ENCODE assay signal across 21 cellular contexts in the genomic region with DNA sequence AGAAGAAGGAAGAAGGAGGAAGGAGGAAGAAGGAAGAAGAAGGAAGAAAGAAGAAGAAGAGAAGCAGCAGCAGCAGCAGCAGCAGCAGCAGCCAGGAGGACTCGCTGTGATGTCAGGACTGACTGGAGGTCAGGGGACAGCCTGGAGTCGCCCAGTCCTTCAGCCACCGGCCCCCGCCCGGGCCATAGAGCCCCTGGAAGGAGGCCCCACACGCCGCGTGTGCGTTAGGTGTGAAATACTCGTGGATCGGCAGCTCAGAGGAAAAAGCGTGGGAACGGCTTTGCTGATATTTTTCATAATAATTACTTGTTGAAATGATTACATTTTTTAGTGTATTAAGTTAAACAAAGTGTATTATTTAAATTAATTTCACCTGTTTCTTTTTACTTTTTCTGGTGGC. TPM values are rescaled to one million over a fixed set of nuclear protein-coding genes. Genes with fewer than 3 reads are reported as not detected.
A peak's percentile ranks its signal among the peaks of the same experiment; 100 is the strongest.
DNase-seq lines count a peak whose midpoint lies in the region; ATAC-seq and TF ChIP-seq lines count a peak whose summit lies in the region.
"Had no signal": no experiment of that assay in that cellular context is flagged by ENCODE, and none has a peak within 500 bp of the region (broad histone marks: within the 10 kb centered on the region; RNA-seq: fewer than 3 reads in every experiment).

No MANE protein-coding gene starts in this region.

- WGBS in right cardiac atrium: 67% methylated on average over 13 of the region's 13 CpGs
- WGBS in spleen, 5 donors: 52 to 83% (median 75%) methylated on average over 13 of the region's 13 CpGs
- 86% methylated on average over 8 of the region's 13 CpGs for WGBS in mammary epithelial cell (ENCODE audit: low coverage, missing lambda C conversion rate)

- no peak for TF ChIP-seq POLR2A in spleen (IDR thresholded peaks at IDR 0.05)

- CTCF ChIA-PET in mammary epithelial cell (lab: Charles Lee; ENCODE audit: low non-redundant PET): no interaction called here

- H3K27me3 ChIP-seq in right cardiac atrium (ENCODE audit: control insufficient read depth, insufficient read depth): no peaks in the 10 kb centered on the region
- H3K27me3 ChIP-seq in left ventricle myocardium inferior (ENCODE audit: low read depth): peaks cover 69% of the 10 kb centered on the region
- H3K27me3 ChIP-seq in spleen (replicated peaks in 1 of 7): peaks cover 0 to 46% (median 3%) of the 10 kb centered on the region in 7 donors
- no peaks in the 10 kb centered on the region for H3K27me3 ChIP-seq in mammary epithelial cell (ENCODE audit: insufficient read depth, low read length)

- peaks cover 3% of the 10 kb centered on the region for H3K9me3 Mint-ChIP-seq in chondrocyte (ENCODE audit: low read depth)

- no peak overlapping the region for H3K9ac ChIP-seq in mammary epithelial cell (ENCODE audit: insufficient read depth, low read length)

- no peaks in the 10 kb centered on the region for H3K79me2 ChIP-seq in mammary epithelial cell (ENCODE audit: insufficient read depth, low read length)

- H3K36me3 Mint-ChIP-seq in chondrocyte (ENCODE audit: low read depth): no peaks in the 10 kb centered on the region

- no peaks in the 10 kb centered on the region for H3K4me1 Mint-ChIP-seq in chondrocyte (ENCODE audit: low read depth)
- H3K4me1 Mint-ChIP-seq: CD4-positive, alpha-beta memory T cell; GM23338; H9 had no signal

- no peak overlapping the region for H3K4me3 Mint-ChIP-seq in chondrocyte (ENCODE audit: unreplicated experiment)
- H3K4me3 Mint-ChIP-seq: CD4-positive, alpha-beta memory T cell; GM23338; H9; HFFc6 had no signal

- H3K4me3 ChIP-seq in right cardiac atrium (ENCODE audit: low read length) (no peak overlapping the region), left ventricle myocardium inferior (no peak overlapping the region), spleen (no peak overlapping the region), mammary epithelial cell (replicated peaks in 1 of 3; ENCODE audit: insufficient read depth in 1 of 3, low read depth in 2 of 3, low read length in 3 of 3) (no peak overlapping the region)
- H3K4me3 ChIP-seq: GM23338 had no signal

- no TSS peak for BruUV-seq in mammary epithelial cell (replicated peaks; lab: Mats Ljungman, UMichigan)

- peaks cover 2% of the 10 kb centered on the region for H3K9me3 ChIP-seq in right cardiac atrium (ENCODE audit: control insufficient read depth, low read length)
- peaks cover 3% of the 10 kb centered on the region for H3K9me3 ChIP-seq in left ventricle myocardium inferior (replicated peaks)
- peaks cover 0 to 7% (median 0%) of the 10 kb centered on the region in 8 donors for H3K9me3 ChIP-seq in spleen
- no peaks in the 10 kb centered on the region for H3K9me3 ChIP-seq in mammary epithelial cell (replicated peaks; ENCODE audit: insufficient read depth, low read length)

- no peak overlapping the region for H3K4me2 ChIP-seq in mammary epithelial cell (ENCODE audit: insufficient read depth, low read depth, low read length)
- H3K4me2 ChIP-seq: GM23338 had no signal

- intact Hi-C loops in right cardiac atrium (cut with DNase I): no loop called here
- intact Hi-C loops in left ventricle myocardium inferior (cut with micrococcal nuclease): no loop called here
- intact Hi-C loops in spleen (cut with DNase I; ENCODE audit: low total_unique reads): no loop called here
- intact Hi-C loops in mammary epithelial cell (cut with micrococcal nuclease): no loop called here

- H3K27me3 Mint-ChIP-seq in chondrocyte (ENCODE audit: low read depth): peaks cover 21% of the 10 kb centered on the region

- DNase-seq in right cardiac atrium (peak in 2 of 3 donors; percentile 7 to 14), left ventricle myocardium inferior (no peak), chondrocyte (ENCODE audit: low spot score) (peak; percentile 62), spleen (peak; percentile 41), mammary epithelial cell (no peak)
- DNase-seq: C1 segment of cervical spinal cord; Calu3; CD4-positive, alpha-beta memory T cell; COR-L47; DMS53; DMS79 treated with DMSO at 0.1 percent for 48 hours; GF-D8; H9; HFFc6 had no signal

- H3K36me3 ChIP-seq in left ventricle myocardium inferior (no peaks in the 10 kb centered on the region), spleen (no peaks in the 10 kb centered on the region), mammary epithelial cell (ENCODE audit: insufficient read depth, low read length) (no peaks in the 10 kb centered on the region)

- TF ChIP-seq CTCF in left ventricle myocardium inferior (IDR thresholded peaks at IDR 0.05; ENCODE audit: borderline replicate concordance) (no peak), chondrocyte (IDR thresholded peaks at IDR 0.05) (no peak), spleen (IDR thresholded peaks at IDR 0.05 in 8 of 11, conservative IDR thresholded peaks at IDR 0.05 in 3 of 11) (no peak), mammary epithelial cell (conservative IDR thresholded peaks at IDR 0.05 in 1 of 2, IDR thresholded peaks at IDR 0.05 in 1 of 2; ENCODE audit: extremely low read depth in 1 of 2, insufficient read depth in 1 of 2, low read depth in 1 of 2, low read length in 2 of 2) (no peak)

- dilution Hi-C loops in mammary epithelial cell (cut with HindIII; ENCODE audit: low sequenced_read_pairs): no loop called here

- no peak overlapping the region for H2AFZ ChIP-seq in mammary epithelial cell (ENCODE audit: low read depth, low read length)
- H2AFZ ChIP-seq: GM23338 had no signal

- in situ Hi-C loops in mammary epithelial cell (cut with MboI; ENCODE audit: low sequenced_read_pairs in 2 of 2): no loop called here

- ATAC-seq in right cardiac atrium (no peak), HG03342 (IDR thresholded peaks at IDR 0.05; ENCODE audit: unreplicated experiment) (no peak)
- ATAC-seq: GM23338, HCT116 had no signal

- no peak overlapping the region for H3K27ac Mint-ChIP-seq in chondrocyte (ENCODE audit: unreplicated experiment)
- H3K27ac Mint-ChIP-seq: CD4-positive, alpha-beta memory T cell; GM23338; H9; HFFc6 had no signal

- no peaks in the 10 kb centered on the region for H4K20me1 ChIP-seq in mammary epithelial cell (ENCODE audit: insufficient read depth, low read length)

- no peaks in the 10 kb centered on the region for H3K4me1 ChIP-seq in right cardiac atrium (ENCODE audit: control insufficient read depth, insufficient read depth, low read length)
- H3K4me1 ChIP-seq in left ventricle myocardium inferior: no peaks in the 10 kb centered on the region
- H3K4me1 ChIP-seq in spleen: no peaks in the 10 kb centered on the region
- no peaks in the 10 kb centered on the region for H3K4me1 ChIP-seq in mammary epithelial cell (ENCODE audit: insufficient read depth, low read length)

- H3K27ac ChIP-seq in right cardiac atrium (ENCODE audit: low read length) (no peak overlapping the region), left ventricle myocardium inferior (replicated peaks) (no peak overlapping the region), spleen (no peak overlapping the region), mammary epithelial cell (ENCODE audit: insufficient read depth, low read depth, low read length) (no peak overlapping the region)

RNA-seq across cellular contexts. Expression of a gene that starts 48.4 kb away (rescaled TPM):
- total RNA-seq in right cardiac atrium (not detected), left ventricle myocardium inferior (not detected), chondrocyte (not detected in 3 replicates), spleen (not detected), mammary epithelial cell (not detected)
- polyA plus RNA-seq in right cardiac atrium (not detected), spleen (not detected), mammary epithelial cell (not detected)
- polyA minus RNA-seq in mammary epithelial cell: not detected
- total RNA-seq: A172; Calu3; CD4-positive, alpha-beta memory T cell; Daoy; GM23338; H4; H9; HFFc6 had no signal
- polyA plus RNA-seq: BJ; CD4-positive, alpha-beta memory T cell; GM23338 had no signal

Comparison
In these comparisons a context has a peak if more than half of its experiments do, and no peak if none do; other contexts are left out.
1. DNase-seq: peak in right cardiac atrium (2 of 3), chondrocyte (single experiment) and spleen (single experiment); none in left ventricle myocardium inferior (single experiment) and mammary epithelial cell (single experiment).